In the genomic region with DNA sequence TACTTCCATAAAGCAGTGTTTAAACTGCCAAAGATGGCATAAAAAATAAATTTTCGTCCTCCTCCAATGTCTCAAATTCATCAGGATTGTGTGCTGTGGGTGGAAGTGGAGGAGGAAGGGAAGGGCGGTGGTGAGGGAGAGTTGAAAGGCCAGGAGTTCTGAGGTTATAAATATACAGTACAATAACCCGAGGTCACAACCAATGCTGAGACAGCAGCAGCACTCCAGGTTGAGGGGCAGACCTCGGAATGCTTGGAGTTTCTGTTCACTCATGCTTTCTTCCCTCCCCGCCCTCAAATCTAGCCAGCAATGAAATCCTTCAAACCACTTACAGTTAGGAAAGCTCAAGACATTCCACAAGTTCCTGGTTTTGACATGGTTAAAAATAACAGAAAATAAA, we compare ENCODE assay signal across 21 cellular contexts.
A peak's percentile ranks its signal among the peaks of the same experiment; 100 is the strongest.
DNase-seq lines count a peak whose midpoint lies in the region; ATAC-seq lines count a peak whose summit lies in the region.
"Had no signal": no experiment of that assay in that cellular context is flagged by ENCODE, and none has a peak within 500 bp of the region (broad histone marks: within the 10 kb centered on the region; RNA-seq: fewer than 3 reads in every experiment).

No MANE protein-coding gene starts in this region.

- no peaks in the 10 kb centered on the region for H3K36me3 Mint-ChIP-seq in activated CD4-positive, alpha-beta T cell treated with anti-CD3 and anti-CD28 coated beads, Interleukin-2, amount 10 ng/mL, durations not matched to agents 7 days and 5 days (ENCODE audit: low read depth)
- H3K36me3 Mint-ChIP-seq: naive B cell had no signal

- no peaks in the 10 kb centered on the region for H3K9me3 Mint-ChIP-seq in activated CD4-positive, alpha-beta T cell treated with anti-CD3 and anti-CD28 coated beads, Interleukin-2, amount 10 ng/mL, durations not matched to agents 7 days and 5 days
- H3K9me3 Mint-ChIP-seq: stimulated activated naive CD8-positive, alpha-beta T cell treated with anti-CD3 and anti-CD28 coated beads, Interleukin-15, amount 100 ng/mL, for 72 hours had no signal

- CTCF ChIA-PET in activated CD4-positive, alpha-beta T cell treated with anti-CD3 and anti-CD28 coated beads, Interleukin-2, amount 10 ng/mL, durations not matched to agents 7 days and 5 days (lab: Charles Lee) = no interaction called here

- H3K27ac Mint-ChIP-seq in activated CD4-positive, alpha-beta T cell treated with anti-CD3 and anti-CD28 coated beads, Interleukin-2, amount 10 ng/mL, durations not matched to agents 7 days and 5 days = no peak overlapping the region
- H3K27ac Mint-ChIP-seq: B cell; progenitor cell of endocrine pancreas; stimulated activated naive CD8-positive, alpha-beta T cell treated with anti-CD3 and anti-CD28 coated beads, Interleukin-15, amount 100 ng/mL, for 72 hours had no signal

- H3K27me3 Mint-ChIP-seq in activated CD4-positive, alpha-beta T cell treated with anti-CD3 and anti-CD28 coated beads, Interleukin-2, amount 10 ng/mL, durations not matched to agents 7 days and 5 days = no peaks in the 10 kb centered on the region
- H3K27me3 Mint-ChIP-seq: progenitor cell of endocrine pancreas had no signal

- no peaks in the 10 kb centered on the region for H3K36me3 ChIP-seq in adipocyte (ENCODE audit: control insufficient read depth, insufficient read depth, low read length, severe bottlenecking)

- peak; percentile 29 for DNase-seq in EL
- DNase-seq in adipocyte (ENCODE audit: low read depth) = peak; percentile 25
- peak; percentile 18 for DNase-seq in inferior parietal cortex (ENCODE audit: extremely low spot score)
- no peak for DNase-seq in sciatic nerve (ENCODE audit: low spot score)
- no peak for DNase-seq in NCI-H1417 (lab: John Stamatoyannopoulos, UW)
- DNase-seq in activated CD4-positive, alpha-beta T cell treated with anti-CD3 and anti-CD28 coated beads, Interleukin-2, amount 10 ng/mL, durations not matched to agents 7 days and 5 days = no peak
- DNase-seq in CD1c-positive myeloid dendritic cell (ENCODE audit: extremely low spot score) = no peak
- DNase-seq: activated CD4-positive, alpha-beta T cell treated with anti-CD3 and anti-CD28 coated beads for 1 hour; body of pancreas; dorsolateral prefrontal cortex; hippocampal formation; left colon; naive B cell; NCI-H1694; NCI-H446; stimulated activated CD4-positive, alpha-beta T cell treated with anti-CD3 and anti-CD28 coated beads, Interleukin-15, amount 100 ng/mL, for 24 hours; stimulated activated naive CD8-positive, alpha-beta T cell treated with anti-CD3 and anti-CD28 coated beads, Interleukin-15, amount 100 ng/mL, for 72 hours had no signal

- H3K9me3 ChIP-seq in adipocyte (ENCODE audit: control insufficient read depth, low read length) = peaks cover 3% of the 10 kb centered on the region
- H3K9me3 ChIP-seq: body of pancreas had no signal

- H3K4me1 ChIP-seq in adipocyte (ENCODE audit: control insufficient read depth, insufficient read depth, low read length) = no peaks in the 10 kb centered on the region

- no peaks in the 10 kb centered on the region for H3K27me3 ChIP-seq in adipocyte (replicated peaks; ENCODE audit: control insufficient read depth, insufficient read depth, low read length)
- H3K27me3 ChIP-seq: body of pancreas, dorsolateral prefrontal cortex had no signal

- ATAC-seq in sciatic nerve (peak; percentile 59), HG03378 (IDR thresholded peaks at IDR 0.05; ENCODE audit: unreplicated experiment) (no peak)
- ATAC-seq: body of pancreas; left colon; Right ventricle myocardium inferior; stimulated activated naive CD8-positive, alpha-beta T cell treated with anti-CD3 and anti-CD28 coated beads, Interleukin-15, amount 100 ng/mL, for 72 hours had no signal

- H3K4me3 Mint-ChIP-seq in activated CD4-positive, alpha-beta T cell treated with anti-CD3 and anti-CD28 coated beads, Interleukin-2, amount 10 ng/mL, durations not matched to agents 7 days and 5 days = no peak overlapping the region
- H3K4me3 Mint-ChIP-seq: B cell; naive B cell; stimulated activated naive CD8-positive, alpha-beta T cell treated with anti-CD3 and anti-CD28 coated beads, Interleukin-15, amount 100 ng/mL, for 72 hours had no signal

- intact Hi-C loops in sciatic nerve (cut with DNase I) = no loop called here

- POLR2A ChIA-PET in activated CD4-positive, alpha-beta T cell treated with anti-CD3 and anti-CD28 coated beads, Interleukin-2, amount 10 ng/mL, durations not matched to agents 7 days and 5 days (lab: Charles Lee) = no interaction called here

- H3K4me3 ChIP-seq in adipocyte (ENCODE audit: low read length) = no peak overlapping the region
- H3K4me3 ChIP-seq: body of pancreas, dorsolateral prefrontal cortex had no signal

- no peak overlapping the region for H3K9ac ChIP-seq in adipocyte (ENCODE audit: low read length)

- H3K4me1 Mint-ChIP-seq in activated CD4-positive, alpha-beta T cell treated with anti-CD3 and anti-CD28 coated beads, Interleukin-2, amount 10 ng/mL, durations not matched to agents 7 days and 5 days = no peaks in the 10 kb centered on the region
- H3K4me1 Mint-ChIP-seq: B cell, naive B cell had no signal

Comparison
In these comparisons a context has a peak if more than half of its experiments do, and no peak if none do; other contexts are left out.
1. DNase-seq: peak in EL (single experiment), adipocyte (single experiment) and inferior parietal cortex (single experiment); none in sciatic nerve (single experiment), NCI-H1417 (0 of 3), activated CD4-positive, alpha-beta T cell treated with anti-CD3 and anti-CD28 coated beads, Interleukin-2, amount 10 ng/mL, durations not matched to agents 7 days and 5 days (single experiment) and CD1c-positive myeloid dendritic cell (single experiment).